Comparison of ENCODE assay signal across 19 cellular contexts in genomic region chr1:112264553-112264952, GRCh38.
DNase-seq lines count a peak whose midpoint lies in the region; ATAC-seq, FAIRE-seq and TF ChIP-seq lines count a peak whose summit lies in the region.
"Had no signal": no experiment of that assay in that cellular context is flagged by ENCODE, and none has a peak within 500 bp of the region (broad histone marks: within the 10 kb centered on the region; RNA-seq: fewer than 3 reads in every experiment).

No MANE protein-coding gene starts in this region.

- no peak overlapping the region for H3K4me3 Mint-ChIP-seq in stimulated activated naive B cell treated with anti-CD40 and anti-IgM and Interleukin-4, amounts not matched to agents 10 μg/mL and 1 μg/mL and 100 μg/mL, for 72 hours
- H3K4me3 Mint-ChIP-seq: activated CD4-positive, alpha-beta T cell treated with anti-CD3 and anti-CD28 coated beads, Interleukin-2, amount 10 ng/mL, durations not matched to agents 24 days and 14 days; activated naive CD4-positive, alpha-beta T cell treated with anti-CD3 and anti-CD28 coated beads, Interleukin-2, amount 10 ng/mL, durations not matched to agents 7 days and 5 days had no signal

- H3K27ac Mint-ChIP-seq in stimulated activated naive B cell treated with anti-CD40 and anti-IgM and Interleukin-4, amounts not matched to agents 10 μg/mL and 1 μg/mL and 100 μg/mL, for 72 hours, result no peak overlapping the region
- H3K27ac Mint-ChIP-seq: activated CD4-positive, alpha-beta T cell treated with anti-CD3 and anti-CD28 coated beads, Interleukin-2, amount 10 ng/mL, durations not matched to agents 24 days and 14 days; activated naive CD4-positive, alpha-beta T cell treated with anti-CD3 and anti-CD28 coated beads, Interleukin-2, amount 10 ng/mL, durations not matched to agents 7 days and 5 days had no signal

- H3K36me3 Mint-ChIP-seq in stimulated activated naive B cell treated with anti-CD40 and anti-IgM and Interleukin-4, amounts not matched to agents 10 μg/mL and 1 μg/mL and 100 μg/mL, for 72 hours, result no peaks in the 10 kb centered on the region
- H3K36me3 Mint-ChIP-seq: activated naive CD4-positive, alpha-beta T cell treated with anti-CD3 and anti-CD28 coated beads, Interleukin-2, amount 10 ng/mL, durations not matched to agents 7 days and 5 days had no signal

- no peak overlapping the region for H3K4me3 ChIP-seq in right cardiac atrium (ENCODE audit: low read length)
- no peak overlapping the region for H3K4me3 ChIP-seq in pancreas
- no peak overlapping the region for H3K4me3 ChIP-seq in vagina
- H3K4me3 ChIP-seq: BLaER1 treated with 17β-estradiol and CSF1 and Interleukin-3, amounts not matched to agents 10 nM and 100 nM; breast epithelium; thoracic aorta had no signal

- DNase-seq in caudate nucleus (lab: John Stamatoyannopoulos, UW) (no peak), right cardiac atrium (no peak), pancreas (no peak), vagina (ENCODE audit: extremely low spot score in 2 of 2) (no peak)
- no peak for DNase-seq in stimulated activated naive B cell treated with anti-CD40 and anti-IgM and Interleukin-4, amounts not matched to agents 10 μg/mL and 1 μg/mL and 100 μg/mL, for 72 hours
- DNase-seq in NK-92 treated with Interleukin-12 subunit alpha and Interleukin-12 subunit beta, amount 100 ng/mL, for 24 hours (lab: John Stamatoyannopoulos, UW), result no peak
- DNase-seq: activated CD4-positive, alpha-beta T cell treated with anti-CD3 and anti-CD28 coated beads, Interleukin-2, amount 10 ng/mL, durations not matched to agents 24 days and 14 days; activated naive CD4-positive, alpha-beta T cell treated with anti-CD3 and anti-CD28 coated beads, Interleukin-2, amount 10 ng/mL, durations not matched to agents 7 days and 5 days; effector CD8-positive, alpha-beta T cell; foreskin melanocyte; IMR-90; NCI-H1105 treated with DMSO at 0.1 percent for 48 hours; NCI-H2171 treated with DMSO at 0.1 percent for 48 hours; posterior cingulate gyrus; SIG-M5 had no signal

- no peaks in the 10 kb centered on the region for H3K9me3 Mint-ChIP-seq in stimulated activated naive B cell treated with anti-CD40 and anti-IgM and Interleukin-4, amounts not matched to agents 10 μg/mL and 1 μg/mL and 100 μg/mL, for 72 hours
- H3K9me3 Mint-ChIP-seq: activated CD4-positive, alpha-beta T cell treated with anti-CD3 and anti-CD28 coated beads, Interleukin-2, amount 10 ng/mL, durations not matched to agents 24 days and 14 days; activated naive CD4-positive, alpha-beta T cell treated with anti-CD3 and anti-CD28 coated beads, Interleukin-2, amount 10 ng/mL, durations not matched to agents 7 days and 5 days had no signal

- H3K27ac ChIP-seq in caudate nucleus (ENCODE audit: low read depth, low read length), result peak overlapping the region; percentile 24
- peak overlapping the region; percentile 32 for H3K27ac ChIP-seq in right cardiac atrium (ENCODE audit: low read length)
- no peak overlapping the region for H3K27ac ChIP-seq in pancreas
- H3K27ac ChIP-seq in vagina, result peak overlapping the region; percentile 51
- H3K27ac ChIP-seq: BLaER1 treated with 17β-estradiol and CSF1 and Interleukin-3, amounts not matched to agents 10 nM and 100 nM; thoracic aorta had no signal

- TF ChIP-seq POLR2A in vagina (IDR thresholded peaks at IDR 0.05), result no peak

- H3K4me1 ChIP-seq in right cardiac atrium (ENCODE audit: control insufficient read depth, insufficient read depth, low read length), result peaks cover 23% of the 10 kb centered on the region
- no peaks in the 10 kb centered on the region for H3K4me1 ChIP-seq in pancreas
- H3K4me1 ChIP-seq in vagina, result peaks cover 44% of the 10 kb centered on the region
- H3K4me1 ChIP-seq: breast epithelium had no signal

- intact Hi-C loops in right cardiac atrium (cut with DNase I), result no loop called here
- intact Hi-C loops in pancreas (cut with DNase I), result no loop called here
- intact Hi-C loops in vagina (cut with DNase I), result no loop called here

- no peaks in the 10 kb centered on the region for H3K36me3 ChIP-seq in pancreas
- H3K36me3 ChIP-seq in vagina, result no peaks in the 10 kb centered on the region
- H3K36me3 ChIP-seq: BLaER1 treated with 17β-estradiol and CSF1 and Interleukin-3, amounts not matched to agents 10 nM and 100 nM; breast epithelium; thoracic aorta had no signal

- H3K27me3 Mint-ChIP-seq in stimulated activated naive B cell treated with anti-CD40 and anti-IgM and Interleukin-4, amounts not matched to agents 10 μg/mL and 1 μg/mL and 100 μg/mL, for 72 hours, result peaks cover 11 to 19% of the 10 kb centered on the region in 2 donors

- peak; percentile 63 to 76 for ATAC-seq in right cardiac atrium
- ATAC-seq in pancreas, result peak in 3 of 4 donors; percentile 22 to 49 (median 44)
- ATAC-seq in GM21515 (IDR thresholded peaks at IDR 0.05; ENCODE audit: unreplicated experiment), result no peak
- no peak for ATAC-seq in stimulated activated naive B cell treated with anti-CD40 and anti-IgM and Interleukin-4, amounts not matched to agents 10 μg/mL and 1 μg/mL and 100 μg/mL, for 72 hours (replicated peaks)

- H3K27me3 ChIP-seq in right cardiac atrium (ENCODE audit: control insufficient read depth, insufficient read depth), result no peaks in the 10 kb centered on the region
- H3K27me3 ChIP-seq in pancreas, result no peaks in the 10 kb centered on the region
- no peaks in the 10 kb centered on the region for H3K27me3 ChIP-seq in vagina
- H3K27me3 ChIP-seq: BLaER1 treated with 17β-estradiol and CSF1 and Interleukin-3, amounts not matched to agents 10 nM and 100 nM; breast epithelium had no signal

- H3K9me3 ChIP-seq in right cardiac atrium (ENCODE audit: control insufficient read depth, low read length) (no peaks in the 10 kb centered on the region), pancreas (no peaks in the 10 kb centered on the region), vagina (no peaks in the 10 kb centered on the region)
- H3K9me3 ChIP-seq: BLaER1 treated with 17β-estradiol and CSF1 and Interleukin-3, amounts not matched to agents 10 nM and 100 nM; breast epithelium; thoracic aorta had no signal

- FAIRE-seq in pancreas (lab: Jason Lieb, UNC), result no peak

- TF ChIP-seq CTCF in pancreas (IDR thresholded peaks at IDR 0.05) (no peak), vagina (IDR thresholded peaks at IDR 0.05) (no peak)

- no peaks in the 10 kb centered on the region for H3K4me1 Mint-ChIP-seq in stimulated activated naive B cell treated with anti-CD40 and anti-IgM and Interleukin-4, amounts not matched to agents 10 μg/mL and 1 μg/mL and 100 μg/mL, for 72 hours
- H3K4me1 Mint-ChIP-seq: activated CD4-positive, alpha-beta T cell treated with anti-CD3 and anti-CD28 coated beads, Interleukin-2, amount 10 ng/mL, durations not matched to agents 24 days and 14 days; activated naive CD4-positive, alpha-beta T cell treated with anti-CD3 and anti-CD28 coated beads, Interleukin-2, amount 10 ng/mL, durations not matched to agents 7 days and 5 days had no signal

- 32% methylated on average over 2 of the region's 2 CpGs for WGBS in right cardiac atrium
- WGBS in pancreas, 2 donors, result 54 to 64% methylated on average over 2 of the region's 2 CpGs

Comparison
In these comparisons a context has a peak if more than half of its experiments do, and no peak if none do; other contexts are left out.
1. H3K27ac ChIP-seq: peak in caudate nucleus (single experiment), right cardiac atrium (single experiment) and vagina (single experiment); none in pancreas (0 of 4).
2. ATAC-seq: peak in right cardiac atrium (2 of 2) and pancreas (3 of 4); none in GM21515 (single experiment) and stimulated activated naive B cell treated with anti-CD40 and anti-IgM and Interleukin-4, amounts not matched to agents 10 μg/mL and 1 μg/mL and 100 μg/mL, for 72 hours (0 of 2).